21 cellular contexts compared by ENCODE assay signal in genomic region chr1:11596295-11596694, GRCh38. TPM values are rescaled to one million over a fixed set of nuclear protein-coding genes. Genes with fewer than 3 reads are reported as not detected.
A peak's percentile ranks its signal among the peaks of the same experiment; 100 is the strongest.
DNase-seq lines count a peak whose midpoint lies in the region; ATAC-seq, FAIRE-seq and TF ChIP-seq lines count a peak whose summit lies in the region.
"Had no signal": no experiment of that assay in that cellular context is flagged by ENCODE, and none has a peak within 500 bp of the region (broad histone marks: within the 10 kb centered on the region; RNA-seq: fewer than 3 reads in every experiment).

No MANE protein-coding gene starts in this region.

- no peak for TF ChIP-seq CTCF in HepG2 (CRISPR knock-in tag; IDR thresholded peaks at IDR 0.05)
- TF ChIP-seq CTCF in right lobe of liver (IDR thresholded peaks at IDR 0.05), result no peak
- no peak for TF ChIP-seq CTCF in endothelial cell (IDR thresholded peaks at IDR 0.05; ENCODE audit: unreplicated experiment)

- no peak overlapping the region for H3K9ac ChIP-seq in HepG2 (ENCODE audit: insufficient read depth, low read depth, low read length)
- H3K9ac ChIP-seq: BLaER1, GM23248 had no signal

- H3K9me3 ChIP-seq in HepG2 (ENCODE audit: low read length) (no peaks in the 10 kb centered on the region), right lobe of liver (no peaks in the 10 kb centered on the region)
- H3K9me3 ChIP-seq: BLaER1 had no signal

- no TSS peak for BruUV-seq in HepG2 (replicated peaks; lab: Mats Ljungman, UMichigan)

- no peaks in the 10 kb centered on the region for H3K79me2 ChIP-seq in HepG2 (ENCODE audit: insufficient read depth, low read length)

- H3K36me3 ChIP-seq in HepG2 (replicated peaks in 1 of 2; ENCODE audit: control insufficient read depth in 1 of 2, insufficient read depth in 2 of 2, low read length in 2 of 2) (no peaks in the 10 kb centered on the region), right lobe of liver (no peaks in the 10 kb centered on the region)
- H3K36me3 ChIP-seq: BLaER1 had no signal

- H3K4me3 ChIP-seq in HepG2 (replicated peaks in 1 of 3; ENCODE audit: insufficient read depth in 1 of 3, low read depth in 2 of 3, low read length in 3 of 3) (no peak overlapping the region), right lobe of liver (no peak overlapping the region)
- H3K4me3 ChIP-seq: BLaER1, GM23248 had no signal

- no peak for TF ChIP-seq RAD21 in HepG2 (CRISPR knock-in tag; IDR thresholded peaks at IDR 0.05)

- DNase-seq in NCI-H510A treated with DMSO at 0.1 percent for 48 hours (lab: John Stamatoyannopoulos, UW), result peak; percentile 39
- no peak for DNase-seq in NCI-H510A (lab: John Stamatoyannopoulos, UW)
- DNase-seq in HepG2 (ENCODE audit: low spot score), result no peak
- DNase-seq in right lobe of liver, result no peak
- no peak for DNase-seq in endothelial cell (ENCODE audit: low spot score)
- no peak for DNase-seq in activated CD4-positive, alpha-beta T cell treated with anti-CD3 and anti-CD28 coated beads for 1 hour
- DNase-seq: 8988T; CD4-positive, alpha-beta memory T cell; DMS153; DND-41; EL; GM23248 had no signal

- in situ Hi-C loops in HepG2 (cut with HindIII; ENCODE audit: extremely low pct_ligation_motif_present, low pct_unique_long_range_greater_than_20kb), result no loop called here

- H3K4me2 ChIP-seq in HepG2 (ENCODE audit: low read depth, low read length), result no peak overlapping the region
- H3K4me2 ChIP-seq: BLaER1 had no signal

- H3K9me3 Mint-ChIP-seq in endothelial cell (ENCODE audit: unreplicated experiment), result no peaks in the 10 kb centered on the region

- peak overlapping the region; percentile 61 for H3K27ac Mint-ChIP-seq in endothelial cell (ENCODE audit: unreplicated experiment)
- H3K27ac Mint-ChIP-seq: CD14-positive monocyte; CD4-positive, alpha-beta memory T cell had no signal

- FAIRE-seq in HepG2 (lab: Jason Lieb, UNC), result no peak
- FAIRE-seq: G401.6, GM12891, GM19239, H54 had no signal

- H3K4me3 Mint-ChIP-seq in endothelial cell (ENCODE audit: unreplicated experiment), result no peak overlapping the region
- H3K4me3 Mint-ChIP-seq: CD4-positive, alpha-beta memory T cell had no signal

- peaks cover 11% of the 10 kb centered on the region for H3K27me3 Mint-ChIP-seq in endothelial cell (ENCODE audit: unreplicated experiment)

- CTCF ChIA-PET in HepG2 (lab: Yijun Ruan, JAX; ENCODE audit: low intra/inter-chr PET ratio, low total read pairs), result no interaction called here

- no peaks in the 10 kb centered on the region for H3K36me3 Mint-ChIP-seq in endothelial cell (ENCODE audit: low read depth, unreplicated experiment)
- H3K36me3 Mint-ChIP-seq: CD14-positive monocyte; CD4-positive, alpha-beta memory T cell had no signal

- TF ChIP-seq EP300 in HepG2 (IDR thresholded peaks at IDR 0.05; ENCODE audit: low read depth in 2 of 2, low read length in 2 of 2), result no peak
- no peak for TF ChIP-seq EP300 in HepG2 (CRISPR knock-in tag; IDR thresholded peaks at IDR 0.05; ENCODE audit: borderline replicate concordance)

- peaks cover 31% of the 10 kb centered on the region for H3K4me1 Mint-ChIP-seq in endothelial cell (ENCODE audit: unreplicated experiment)
- H3K4me1 Mint-ChIP-seq: CD14-positive monocyte; CD4-positive, alpha-beta memory T cell had no signal

- H2AFZ ChIP-seq in HepG2 (ENCODE audit: low read length), result no peak overlapping the region
- H2AFZ ChIP-seq: GM23248 had no signal

- POLR2A ChIA-PET in HepG2 (lab: Yijun Ruan, JAX), result no interaction called here

- WGBS in HepG2 (ENCODE audit: low lambda C conversion rate), result 0% methylated on average over 9 of the region's 9 CpGs
- 42% methylated on average over 9 of the region's 9 CpGs for WGBS in right lobe of liver (ENCODE audit: insufficient coverage, low coverage, low lambda C conversion rate, missing lambda C conversion rate)

- no peak overlapping the region for H3K27ac ChIP-seq in HepG2 (ENCODE audit: extremely low read length, insufficient read depth, low read length)
- no peak overlapping the region for H3K27ac ChIP-seq in right lobe of liver
- H3K27ac ChIP-seq: BLaER1, GM23248 had no signal

- no peak for TF ChIP-seq POLR2A in HepG2 (IDR thresholded peaks at IDR 0.05; ENCODE audit: insufficient read depth in 1 of 2, low read depth in 2 of 2, low read length in 2 of 2)
- TF ChIP-seq POLR2A in right lobe of liver (IDR thresholded peaks at IDR 0.05), result no peak

- H3K27me3 ChIP-seq in HepG2 (ENCODE audit: control insufficient read depth in 1 of 2, insufficient read depth in 2 of 2, low read length in 2 of 2) (peaks cover 5 to 25% of the 10 kb centered on the region in 2 experiments; a peak in 4 of 5 replicates), right lobe of liver (no peaks in the 10 kb centered on the region)
- H3K27me3 ChIP-seq: BLaER1 had no signal

- intact Hi-C loops in HepG2 (cut with micrococcal nuclease; ENCODE audit: unreplicated experiment) (no loop called here), right lobe of liver (cut with DNase I) (no loop called here)

- no peaks in the 10 kb centered on the region for H4K20me1 ChIP-seq in HepG2 (ENCODE audit: insufficient read depth, low read length)
- H4K20me1 ChIP-seq: BLaER1 had no signal

- no peaks in the 10 kb centered on the region for H3K4me1 ChIP-seq in HepG2 (ENCODE audit: insufficient read depth, low read length)
- no peaks in the 10 kb centered on the region for H3K4me1 ChIP-seq in right lobe of liver

- no peak for ATAC-seq in HepG2
- ATAC-seq in right lobe of liver, result no peak
- ATAC-seq in GM21526 (IDR thresholded peaks at IDR 0.05; ENCODE audit: low FRiP score, unreplicated experiment), result no peak
- ATAC-seq: HCT116 had no signal

TF ChIP-seq in HepG2, 621 proteins besides CTCF, POLR2A, EP300 and RAD21 (continues in another document):
- TF ChIP-seq GATA4 (IDR thresholded peaks at IDR 0.05; ENCODE audit: borderline replicate concordance, low read depth) (no peak), LBX2 (CRISPR knock-in tag; IDR thresholded peaks at IDR 0.05; ENCODE audit: borderline replicate concordance) (no peak), CREB1 (IDR thresholded peaks at IDR 0.05) (peak; percentile 92), CREB1 (CRISPR knock-in tag; IDR thresholded peaks at IDR 0.05) (no peak), BHLHE40 (IDR thresholded peaks at IDR 0.05; ENCODE audit: low read length) (no peak)

RNA-seq across cellular contexts. Expression of gene FBXO2, which starts 57.9 kb away (rescaled TPM):
- 112 and 118 TPM in 2 replicates for total RNA-seq in HepG2 (2016; rRNA removed; fragmentation: Illumina TruSeq; extraction: Trizol)
- 24.1 and 26.6 TPM in 2 replicates for total RNA-seq in HepG2 (2016; cell fraction: cytosol; rRNA removed; fragmentation: Illumina TruSeq; extraction: Trizol; ENCODE audit: low read depth)
- total RNA-seq in HepG2 (2016; cell fraction: insoluble cytoplasmic fraction; rRNA removed; fragmentation: Illumina TruSeq; extraction: Trizol), result 117 and 122 TPM in 2 replicates
- total RNA-seq in HepG2 (2016; cell fraction: membrane; rRNA removed; fragmentation: Illumina TruSeq; extraction: Trizol), result 42.0 and 46.9 TPM in 2 replicates
- 44.1 and 50.6 TPM in 2 replicates for total RNA-seq in HepG2 (2016; cell fraction: nucleus; rRNA removed; fragmentation: Illumina TruSeq; extraction: Trizol)
- polyA plus RNA-seq in HepG2 (2011; rRNA removed), result 79.1 and 79.3 TPM in 2 replicates
- polyA plus RNA-seq in HepG2 (2011; cell fraction: cytosol; rRNA removed), result 111 and 159 TPM in 2 replicates
- 117 and 119 TPM in 2 replicates for polyA plus RNA-seq in HepG2 (2011; cell fraction: nucleus; rRNA removed)
- polyA plus RNA-seq in HepG2 (2012), result 56.3 and 79.3 TPM in 2 replicates
- polyA plus RNA-seq in HepG2 (2016; cell fraction: cytosol; fragmentation: Illumina TruSeq; extraction: Trizol; ENCODE audit: low read depth), result 32.5 and 36.0 TPM in 2 replicates
- polyA plus RNA-seq in HepG2 (2016; cell fraction: insoluble cytoplasmic fraction; fragmentation: Illumina TruSeq; extraction: Trizol; ENCODE audit: low read depth), result 190 and 198 TPM in 2 replicates
- 55.6 and 59.6 TPM in 2 replicates for polyA plus RNA-seq in HepG2 (2016; cell fraction: membrane; fragmentation: Illumina TruSeq; extraction: Trizol; ENCODE audit: low read depth)
- polyA plus RNA-seq in HepG2 (2016; cell fraction: nucleus; fragmentation: Illumina TruSeq; extraction: Trizol; ENCODE audit: insufficient read depth, low read depth), result 151 and 157 TPM in 2 replicates
- 7.8 and 69.7 TPM in 2 replicates for polyA minus RNA-seq in HepG2 (2011; rRNA and poly(A)+ RNA removed; ENCODE audit: low replicate concordance)
- 28.6 and 33.3 TPM in 2 replicates for polyA minus RNA-seq in HepG2 (2011; cell fraction: cytosol; rRNA and poly(A)+ RNA removed)
- 16.7 and 18.5 TPM in 2 replicates for polyA minus RNA-seq in HepG2 (2011; cell fraction: nucleus; rRNA and poly(A)+ RNA removed)
- total RNA-seq in right lobe of liver, result 10 to 100 TPM in 4 of 6 experiments, 1 to 10 TPM in 2; 6.6 to 23.7 (median 16.0) TPM
- total RNA-seq in endothelial cell (ENCODE audit: unreplicated experiment), result 1.6 TPM
- total RNA-seq: A673 had no signal
- polyA plus RNA-seq: CD14-positive monocyte had no signal

RNA-seq across cellular contexts. Expression of gene FBXO44, which starts 58.4 kb away (rescaled TPM):
- total RNA-seq in HepG2 (2016; rRNA removed; fragmentation: Illumina TruSeq; extraction: Trizol), result 13.4 and 22.4 TPM in 2 replicates
- 8.3 and 9.2 TPM in 2 replicates for total RNA-seq in HepG2 (2016; cell fraction: cytosol; rRNA removed; fragmentation: Illumina TruSeq; extraction: Trizol; ENCODE audit: low read depth)
- total RNA-seq in HepG2 (2016; cell fraction: insoluble cytoplasmic fraction; rRNA removed; fragmentation: Illumina TruSeq; extraction: Trizol), result 13.9 and 21.3 TPM in 2 replicates
- total RNA-seq in HepG2 (2016; cell fraction: membrane; rRNA removed; fragmentation: Illumina TruSeq; extraction: Trizol), result 11.8 and 12.2 TPM in 2 replicates
- 27.2 and 30.0 TPM in 2 replicates for total RNA-seq in HepG2 (2016; cell fraction: nucleus; rRNA removed; fragmentation: Illumina TruSeq; extraction: Trizol)
- polyA plus RNA-seq in HepG2 (2011; rRNA removed), result 27.9 and 31.2 TPM in 2 replicates
- 15.5 and 22.9 TPM in 2 replicates for polyA plus RNA-seq in HepG2 (2011; cell fraction: cytosol; rRNA removed)
- 216 and 281 TPM in 2 replicates for polyA plus RNA-seq in HepG2 (2011; cell fraction: nucleus; rRNA removed)
- 14.5 and 21.6 TPM in 2 replicates for polyA plus RNA-seq in HepG2 (2012)
- polyA plus RNA-seq in HepG2 (2016; cell fraction: cytosol; fragmentation: Illumina TruSeq; extraction: Trizol; ENCODE audit: low read depth), result 6.4 and 7.6 TPM in 2 replicates
- polyA plus RNA-seq in HepG2 (2016; cell fraction: insoluble cytoplasmic fraction; fragmentation: Illumina TruSeq; extraction: Trizol; ENCODE audit: low read depth), result 16.6 and 20.5 TPM in 2 replicates
- polyA plus RNA-seq in HepG2 (2016; cell fraction: membrane; fragmentation: Illumina TruSeq; extraction: Trizol; ENCODE audit: low read depth), result 10.7 and 11.0 TPM in 2 replicates
- 63.3 and 73.9 TPM in 2 replicates for polyA plus RNA-seq in HepG2 (2016; cell fraction: nucleus; fragmentation: Illumina TruSeq; extraction: Trizol; ENCODE audit: insufficient read depth, low read depth)
- 6.4 and 37.9 TPM in 2 replicates for polyA minus RNA-seq in HepG2 (2011; rRNA and poly(A)+ RNA removed; ENCODE audit: low replicate concordance)
- polyA minus RNA-seq in HepG2 (2011; cell fraction: cytosol; rRNA and poly(A)+ RNA removed), result 5.6 and 11.0 TPM in 2 replicates
- polyA minus RNA-seq in HepG2 (2011; cell fraction: nucleus; rRNA and poly(A)+ RNA removed), result 63.7 and 77.4 TPM in 2 replicates
- total RNA-seq in right lobe of liver, result 10 to 100 TPM in 4 of 6 experiments, 1 to 10 TPM in 2; 8.7 to 15.3 (median 10.5) TPM
- 10.2 TPM for total RNA-seq in endothelial cell (ENCODE audit: unreplicated experiment)
